ENCODE assay signal across 10 cellular contexts in genomic region chr13:24215732-24216131, GRCh38. TPM values are rescaled to one million over a fixed set of nuclear protein-coding genes. Genes with fewer than 3 reads are reported as not detected.
A peak's percentile ranks its signal among the peaks of the same experiment; 100 is the strongest.
DNase-seq lines count a peak whose midpoint lies in the region; TF ChIP-seq lines count a peak whose summit lies in the region.
"Had no signal": no experiment of that assay in that cellular context is flagged by ENCODE, and none has a peak within 500 bp of the region (broad histone marks: within the 10 kb centered on the region; RNA-seq: fewer than 3 reads in every experiment).

No MANE protein-coding gene starts in this region.

- peaks cover 0 to 68% (median 34%) of the 10 kb centered on the region in 4 donors for H3K4me1 ChIP-seq in tibial nerve

- 23 to 35% methylated on average over 2 of the region's 2 CpGs for WGBS in tibial nerve, 2 donors

- no peaks in the 10 kb centered on the region for H3K9me3 ChIP-seq in tibial nerve

- H3K36me3 ChIP-seq in tibial nerve = no peaks in the 10 kb centered on the region

- H3K4me3 ChIP-seq in tibial nerve = no peak overlapping the region
- H3K4me3 ChIP-seq: K562 had no signal

- TF ChIP-seq CTCF in tibial nerve (IDR thresholded peaks at IDR 0.05) = no peak

- no peaks in the 10 kb centered on the region for H3K27me3 ChIP-seq in tibial nerve

- TF ChIP-seq EP300 in tibial nerve (IDR thresholded peaks at IDR 0.05) = peak in 1 of 2 donors; percentile 60

- H3K27ac ChIP-seq in tibial nerve = peak overlapping the region; percentile 9 to 84 (median 53)

- peak; percentile 74 for DNase-seq in DMS 273 (lab: John Stamatoyannopoulos, UW; ENCODE audit: unreplicated experiment)
- no peak for DNase-seq in DMS 273 treated with DMSO at 0.1 percent for 48 hours (lab: John Stamatoyannopoulos, UW)
- peak; percentile 90 for DNase-seq in cerebellar cortex (ENCODE audit: low spot score)
- DNase-seq in left kidney (ENCODE audit: low read depth, low spot score) = peak; percentile 68
- DNase-seq in tibial nerve (ENCODE audit: low spot score in 2 of 2) = peak in 1 of 2 donors; percentile 25
- DNase-seq in NOMO-1 (lab: John Stamatoyannopoulos, UW; ENCODE audit: unreplicated experiment in 2 of 2) = no peak
- DNase-seq in foreskin melanocyte = no peak
- DNase-seq in GDM1 (lab: John Stamatoyannopoulos, UW) = no peak
- DNase-seq: 8988T had no signal

- TF ChIP-seq POLR2A in tibial nerve (IDR thresholded peaks at IDR 0.05) = no peak

RNA-seq across cellular contexts. Expression of gene SPATA13, which starts 55.2 kb away (rescaled TPM):
- 10 to 100 TPM; 35.0 to 96.0 (median 51.7) TPM for total RNA-seq in tibial nerve

Comparison
In these comparisons a context has a peak if more than half of its experiments do, and no peak if none do; other contexts are left out.
1. DNase-seq: peak in DMS 273 (single experiment), cerebellar cortex (single experiment) and left kidney (single experiment); none in DMS 273 treated with DMSO at 0.1 percent for 48 hours (single experiment), NOMO-1 (0 of 2), foreskin melanocyte (single experiment) and GDM1 (single experiment).